ENCODE assay signal across 26 cellular contexts in genomic region chr9:74810200-74810599, GRCh38.
"Had no signal": no experiment of that assay in that cellular context is flagged by ENCODE, and none has a peak within 500 bp of the region (broad histone marks: within the 10 kb centered on the region; RNA-seq: fewer than 3 reads in every experiment).

No MANE protein-coding gene starts in this region.

- H3K4me1 ChIP-seq: esophagus muscularis mucosa, gastrocnemius medialis, heart left ventricle, lower lobe of right lung, pancreas, right atrium auricular region, tibial nerve, upper lobe of left lung had no signal

- H3K36me3 Mint-ChIP-seq: memory B cell; natural killer cell; stimulated activated memory B cell treated with anti-CD40 and anti-IgM and Interleukin-4, amounts not matched to agents 10 μg/mL and 1 μg/mL and 100 μg/mL, for 72 hours had no signal

- H2AFZ ChIP-seq: hepatocyte had no signal

- H3K4me1 Mint-ChIP-seq: memory B cell; natural killer cell; stimulated activated memory B cell treated with anti-CD40 and anti-IgM and Interleukin-4, amounts not matched to agents 10 μg/mL and 1 μg/mL and 100 μg/mL, for 72 hours had no signal

- H3K4me3 Mint-ChIP-seq: endodermal cell; memory B cell; natural killer cell; stimulated activated memory B cell treated with anti-CD40 and anti-IgM and Interleukin-4, amounts not matched to agents 10 μg/mL and 1 μg/mL and 100 μg/mL, for 72 hours had no signal

- H3K79me2 ChIP-seq: hepatocyte had no signal

- H3K27ac ChIP-seq: esophagus muscularis mucosa, gastrocnemius medialis, heart left ventricle, hepatocyte, lower lobe of right lung, neutrophil, pancreas, right atrium auricular region, thoracic aorta, tibial nerve, upper lobe of left lung had no signal

- H3K27me3 Mint-ChIP-seq: progenitor cell of endocrine pancreas had no signal

- H3K4me3 ChIP-seq: esophagus muscularis mucosa, gastrocnemius medialis, heart left ventricle, hepatocyte, lower lobe of right lung, pancreas, right atrium auricular region, smooth muscle cell, thoracic aorta, tibial nerve, upper lobe of left lung had no signal

- DNase-seq: caudate nucleus; cerebellar nuclear complex; cortex of kidney; effector CD8-positive, alpha-beta T cell; endodermal cell; gastrocnemius medialis; heart left ventricle; left ventricle myocardium superior; lower lobe of right lung; natural killer cell; pancreas; stimulated activated CD4-positive, alpha-beta T cell treated with anti-CD3 and anti-CD28 coated beads, Interleukin-12 subunit alpha, Interleukin-12 subunit beta, amount 100 ng/mL, for 4 hours; stimulated activated CD4-positive, alpha-beta T cell treated with anti-CD3 and anti-CD28 coated beads, Interleukin-2, amount 100 ng/mL, for 24 hours; stimulated activated CD4-positive, alpha-beta T cell treated with anti-CD3 and anti-CD28 coated beads, Interleukin-4, amount 100 ng/mL, for 4 hours; stimulated activated naive CD8-positive, alpha-beta T cell treated with anti-CD3 and anti-CD28 coated beads, Interleukin-15, Interleukin-2, amounts not matched to agents 100 U/mL and 50 U/mL, for 24 hours; upper lobe of left lung had no signal

- H3K9me3 ChIP-seq: esophagus muscularis mucosa, gastrocnemius medialis, heart left ventricle, lower lobe of right lung, pancreas, right atrium auricular region, thoracic aorta, tibial nerve, upper lobe of left lung had no signal

- H3K36me3 ChIP-seq: esophagus muscularis mucosa, gastrocnemius medialis, heart left ventricle, lower lobe of right lung, pancreas, right atrium auricular region, thoracic aorta, tibial nerve, upper lobe of left lung had no signal

- H3K9me3 Mint-ChIP-seq: endodermal cell; memory B cell; natural killer cell; stimulated activated memory B cell treated with anti-CD40 and anti-IgM and Interleukin-4, amounts not matched to agents 10 μg/mL and 1 μg/mL and 100 μg/mL, for 72 hours had no signal

- H3K27ac Mint-ChIP-seq: endodermal cell; memory B cell; natural killer cell; progenitor cell of endocrine pancreas; stimulated activated memory B cell treated with anti-CD40 and anti-IgM and Interleukin-4, amounts not matched to agents 10 μg/mL and 1 μg/mL and 100 μg/mL, for 72 hours had no signal

- H3K4me2 ChIP-seq: hepatocyte, smooth muscle cell had no signal

- H3K27me3 ChIP-seq: esophagus muscularis mucosa, gastrocnemius medialis, heart left ventricle, hepatocyte, neutrophil, pancreas, right atrium auricular region, tibial nerve, upper lobe of left lung had no signal
